8 cellular contexts compared by ENCODE assay signal in the genomic region with DNA sequence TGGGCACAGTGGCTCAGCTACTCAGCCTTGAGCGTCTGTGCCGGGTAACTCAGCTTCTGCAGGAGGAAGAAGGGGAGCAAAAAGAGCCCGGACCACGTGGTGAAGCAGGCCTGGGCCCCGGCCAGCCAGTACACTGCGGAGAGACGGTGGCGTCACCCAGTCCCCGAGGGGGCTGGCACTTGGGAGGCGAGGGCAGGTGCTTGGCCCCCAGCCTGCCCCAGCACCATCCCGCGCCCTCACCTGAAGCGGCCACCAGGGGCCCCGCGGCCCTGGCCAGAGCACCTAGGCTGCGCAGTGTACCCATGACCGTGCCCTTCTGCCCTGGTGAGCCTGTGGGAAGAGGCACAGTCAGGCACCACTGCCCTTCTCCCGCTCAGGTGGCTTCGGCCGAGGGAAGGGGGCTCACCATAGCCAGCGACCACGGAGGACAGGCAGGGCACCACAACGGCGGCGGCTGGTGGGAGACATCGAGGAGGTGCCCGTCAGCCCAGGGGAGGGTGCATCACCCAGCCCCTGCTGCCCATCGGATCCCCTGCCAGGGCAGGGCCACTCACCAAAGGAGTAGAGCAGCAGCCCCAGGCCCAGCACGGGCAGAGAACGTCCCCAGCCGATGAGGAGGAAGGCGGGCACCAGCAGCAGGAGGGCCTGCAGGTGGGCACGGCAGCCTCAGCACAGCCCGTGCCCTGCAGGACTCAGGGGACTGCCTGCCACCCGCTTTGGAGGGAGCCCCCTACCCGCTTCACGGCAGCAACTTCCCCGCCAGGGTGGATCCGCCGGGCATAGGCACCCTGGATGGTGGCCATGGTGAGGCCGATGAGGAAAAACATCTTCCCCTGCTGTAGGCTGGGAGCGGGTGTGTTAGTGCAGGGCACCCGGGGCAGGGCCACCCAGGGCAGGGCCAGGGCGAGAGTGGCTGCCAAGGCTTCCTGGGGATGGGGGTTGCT. TPM values are rescaled to one million over a fixed set of nuclear protein-coding genes. Genes with fewer than 3 reads are reported as not detected.
A peak's percentile ranks its signal among the peaks of the same experiment; 100 is the strongest.
DNase-seq lines count a peak whose midpoint lies in the region; ATAC-seq and TF ChIP-seq lines count a peak whose summit lies in the region.

No MANE protein-coding gene starts in this region.

- no peak for ATAC-seq in sciatic nerve
- ATAC-seq in HG03159 (IDR thresholded peaks at IDR 0.05; ENCODE audit: unreplicated experiment) = no peak

- peak; percentile 25 for TF ChIP-seq CTCF in GM12865 (IDR thresholded peaks at IDR 0.05; ENCODE audit: insufficient read depth, low read depth, low read length, missing control alignments)
- 0 out of 2 replicates have a peak, but pooled peaks have one; percentile 3 for TF ChIP-seq CTCF in OCI-LY1 (IDR thresholded peaks at IDR 0.05; ENCODE audit: low read length)
- TF ChIP-seq CTCF in esophagus squamous epithelium (IDR thresholded peaks at IDR 0.05) = peak in 1 of 6 experiments; percentile 30

- WGBS in esophagus squamous epithelium, 2 donors = 79 to 100% methylated on average over 2 to 13 of the region's 44 CpGs

- no peak for DNase-seq in GM12865 (ENCODE audit: low read depth)
- DNase-seq in esophagus squamous epithelium (lab: John Stamatoyannopoulos, UW) = no peak
- peak; percentile 60 for DNase-seq in sciatic nerve (ENCODE audit: low spot score)
- DNase-seq in 8988T = no peak
- no peak for DNase-seq in NCI-H345 (lab: John Stamatoyannopoulos, UW)
- no peak for DNase-seq in NK-92 (lab: John Stamatoyannopoulos, UW; ENCODE audit: unreplicated experiment)

- no peaks in the 10 kb centered on the region for H3K79me2 ChIP-seq in OCI-LY1 (ENCODE audit: insufficient read depth, low read length)

- H4K20me1 ChIP-seq in OCI-LY1 (ENCODE audit: insufficient read depth, low read length) = no peaks in the 10 kb centered on the region

- H3K36me3 ChIP-seq in OCI-LY1 (ENCODE audit: insufficient read depth, low read length) (peaks cover 16% of the 10 kb centered on the region; the same call in 1 of the 2 replicates), esophagus squamous epithelium (peaks cover 16 to 61% (median 40%) of the 10 kb centered on the region in 3 donors)

- peak overlapping the region; percentile 60; the same call in 1 of the 2 replicates for H3K9ac ChIP-seq in OCI-LY1 (ENCODE audit: low read length)

- H3K4me2 ChIP-seq in OCI-LY1 (ENCODE audit: low read length) = peak overlapping the region; percentile 76

- intact Hi-C loops in esophagus squamous epithelium (cut with DNase I) (no loop called here), sciatic nerve (cut with DNase I) (loop anchor here (10.0 kb wide), 1 partner anchor 176 kb away; the partner anchor contains the start of gene TNIP2)

- H3F3A ChIP-seq in OCI-LY1 (ENCODE audit: insufficient read depth, low read length) = 0 out of 2 replicates have a peak, but pooled peaks cover 1% of the 10 kb centered on the region

- H3K9me2 ChIP-seq in OCI-LY1 (ENCODE audit: low read depth, low read length) = no peaks in the 10 kb centered on the region

- H3K4me3 ChIP-seq in GM12865 (ENCODE audit: low read depth, low read length) (peak overlapping the region; percentile 71), OCI-LY1 (ENCODE audit: low read depth, low read length, poor library complexity, severe bottlenecking) (peak overlapping the region; percentile 67), esophagus squamous epithelium (no peak overlapping the region)

- H3K9me3 ChIP-seq in OCI-LY1 (ENCODE audit: low read length) (no peaks in the 10 kb centered on the region), esophagus squamous epithelium (no peaks in the 10 kb centered on the region)

- H3K4me1 ChIP-seq in OCI-LY1 (ENCODE audit: insufficient read depth, low read length, severe bottlenecking) (peaks cover 45% of the 10 kb centered on the region), esophagus squamous epithelium (peaks cover 20 to 49% (median 38%) of the 10 kb centered on the region in 3 donors)

- H3K27me3 ChIP-seq in OCI-LY1 (ENCODE audit: insufficient read depth, low read length) = no peaks in the 10 kb centered on the region
- H3K27me3 ChIP-seq in esophagus squamous epithelium = no peaks in the 10 kb centered on the region

- TF ChIP-seq POLR2A in esophagus squamous epithelium (IDR thresholded peaks at IDR 0.05) = no peak

- H2AFZ ChIP-seq in OCI-LY1 (ENCODE audit: low read length) = no peak overlapping the region

- peak overlapping the region; percentile 87 for H3K27ac ChIP-seq in OCI-LY1 (ENCODE audit: low read depth, low read length, poor library complexity, severe bottlenecking)
- peak overlapping the region; percentile 39 to 98 (median 94) for H3K27ac ChIP-seq in esophagus squamous epithelium

RNA-seq across cellular contexts. Expression of gene NOP14, which starts 32.1 kb away (rescaled TPM):
- total RNA-seq in esophagus squamous epithelium = 10 to 100 TPM; 22.6 to 31.3 (median 24.7) TPM
- 20.0 TPM for total RNA-seq in sciatic nerve

RNA-seq across cellular contexts. Expression of gene GRK4, which starts 32.3 kb away (rescaled TPM):
- 1 to 10 TPM; 2.9 to 5.5 (median 3.7) TPM for total RNA-seq in esophagus squamous epithelium
- 14.8 TPM for total RNA-seq in sciatic nerve

Comparison
In these comparisons a context has a peak if more than half of its experiments do, and no peak if none do; other contexts are left out.
1. H3K4me3 ChIP-seq: peak in GM12865 (single experiment) and OCI-LY1 (single experiment); none in esophagus squamous epithelium (0 of 4).